ENCODE assay signal across 8 cellular contexts in genomic region chr15:34038404-34039179, GRCh38. TPM values are rescaled to one million over a fixed set of nuclear protein-coding genes. Genes with fewer than 3 reads are reported as not detected.
DNase-seq lines count a peak whose midpoint lies in the region; ATAC-seq, FAIRE-seq and TF ChIP-seq lines count a peak whose summit lies in the region.

No MANE protein-coding gene starts in this region.

- H2AFZ ChIP-seq in KMS-11 (ENCODE audit: low read depth) = peak overlapping the region; percentile 89

- ATAC-seq in GM21786 (IDR thresholded peaks at IDR 0.05; ENCODE audit: unreplicated experiment) = peak; percentile 56

- DNase-seq in ELF-1 (ENCODE audit: low read depth, low spot score) (peak; percentile 84), SHP77 treated with DMSO at 0.1 percent for 48 hours (lab: John Stamatoyannopoulos, UW) (peak; percentile 37), frontal cortex (ENCODE audit: low spot score in 2 of 2) (peak; percentile 80 to 86), superior temporal gyrus (ENCODE audit: extremely low spot score) (peak; percentile 83)
- peak; percentile 40 to 72 (median 47) for DNase-seq in activated naive CD4-positive, alpha-beta T cell (lab: John Stamatoyannopoulos, UW)

- no peaks in the 10 kb centered on the region for H3K36me3 ChIP-seq in KMS-11 (ENCODE audit: insufficient read depth)
- H3K36me3 ChIP-seq in neutrophil = no peaks in the 10 kb centered on the region

- no peaks in the 10 kb centered on the region for H3K9me3 ChIP-seq in neutrophil

- H3K4me1 ChIP-seq in KMS-11 (ENCODE audit: low read depth, poor library complexity, severe bottlenecking) (peaks cover 36% of the 10 kb centered on the region), neutrophil (ENCODE audit: control insufficient read depth in 1 of 2, insufficient read depth in 1 of 2, low read depth in 1 of 2, low read length in 1 of 2) (peaks cover 14% of the 10 kb centered on the region in 2 experiments)

- no peaks in the 10 kb centered on the region for H3K27me3 ChIP-seq in KMS-11 (ENCODE audit: insufficient read depth, low read depth)
- peaks cover 44% of the 10 kb centered on the region for H3K27me3 ChIP-seq in neutrophil

- H3K27ac ChIP-seq in KMS-11 (peak overlapping the region; percentile 92), neutrophil (peak overlapping the region; percentile 62)

- peak overlapping the region; percentile 1 for H3K4me3 ChIP-seq in KMS-11 (IDR thresholded peaks at IDR 0.05; ENCODE audit: insufficient read depth, low read depth, low read length)
- H3K4me3 ChIP-seq in neutrophil (ENCODE audit: low read depth in 1 of 2, low read length in 1 of 2) = peak overlapping the region; percentile 68 to 70

- peak overlapping the region; percentile 89 for H3K4me2 ChIP-seq in KMS-11

- no peak for TF ChIP-seq CTCF in KMS-11 (conservative IDR thresholded peaks at IDR 0.05; ENCODE audit: low read depth, low read length)
- TF ChIP-seq CTCF in neutrophil (IDR thresholded peaks at IDR 0.05) = no peak

- H3K9ac ChIP-seq in KMS-11 = peak overlapping the region; percentile 95

- H3K79me2 ChIP-seq in KMS-11 (ENCODE audit: insufficient read depth, low read depth) = peaks cover 14% of the 10 kb centered on the region; the same call in 1 of the 2 replicates

- no peak for FAIRE-seq in frontal cortex (lab: Jason Lieb, UNC)

- H4K20me1 ChIP-seq in KMS-11 (ENCODE audit: insufficient read depth) = no peaks in the 10 kb centered on the region

RNA-seq across cellular contexts. Expression of gene AVEN, which starts 0.4 kb away (rescaled TPM):
- 8.6 TPM for total RNA-seq in frontal cortex

Comparison
In these comparisons a context has a peak if more than half of its experiments do, and no peak if none do; other contexts are left out.
1. Peak in every context shown above with its lines: DNase-seq, ATAC-seq, H3K4me3 ChIP-seq and H3K27ac ChIP-seq.